ENCODE assay signal across 13 cellular contexts in the genomic region with DNA sequence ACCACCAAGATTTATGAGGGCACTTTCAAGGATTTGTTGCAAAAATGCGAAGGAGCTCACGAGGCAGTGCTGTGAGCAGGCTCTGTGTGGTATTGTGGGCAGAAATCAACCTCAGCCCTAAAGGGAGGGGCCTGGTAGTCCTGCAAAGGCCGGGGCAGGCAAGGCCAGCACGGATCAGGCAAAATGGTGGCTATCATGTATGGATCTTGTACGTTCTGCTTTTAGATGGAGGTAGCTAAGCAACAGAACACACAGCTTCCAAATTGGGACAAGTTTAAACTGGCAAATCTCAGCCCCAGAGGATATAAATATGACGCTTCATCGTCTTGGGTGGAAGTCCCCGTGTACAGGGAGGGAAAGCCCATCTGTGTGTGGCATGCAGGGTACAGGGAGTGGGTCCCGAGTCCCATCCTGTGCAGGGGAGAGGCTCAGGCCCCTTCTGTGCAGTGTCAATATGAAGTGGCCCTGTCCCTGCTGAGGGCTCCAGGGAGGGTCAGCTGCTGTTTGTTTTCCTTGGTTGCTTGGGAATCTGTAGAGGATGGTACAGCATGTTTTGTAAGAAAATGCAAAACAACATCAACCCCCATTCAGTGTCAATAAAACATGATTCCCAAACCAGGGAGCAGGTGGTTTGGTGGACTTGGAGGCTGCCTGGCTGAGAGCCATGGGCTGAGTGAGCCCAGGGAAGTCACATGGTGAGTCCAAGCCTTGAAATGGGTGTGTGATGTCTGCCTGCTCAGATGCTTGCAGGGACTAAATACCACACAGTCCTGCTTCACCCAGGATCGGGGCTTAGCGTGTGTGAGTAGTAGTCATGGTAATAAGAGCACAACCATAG.
A peak's percentile ranks its signal among the peaks of the same experiment; 100 is the strongest.
DNase-seq lines count a peak whose midpoint lies in the region; ATAC-seq and TF ChIP-seq lines count a peak whose summit lies in the region.
"Had no signal": no experiment of that assay in that cellular context is flagged by ENCODE, and none has a peak within 500 bp of the region (broad histone marks: within the 10 kb centered on the region; RNA-seq: fewer than 3 reads in every experiment).

No MANE protein-coding gene starts in this region.

- 87% methylated on average over 11 of the region's 11 CpGs for WGBS in thymus

- H3K27me3 ChIP-seq in thymus (ENCODE audit: control insufficient read depth, insufficient read depth) = no peaks in the 10 kb centered on the region
- H3K27me3 ChIP-seq: hepatocyte had no signal

- DNase-seq in NCI-H2081 (lab: John Stamatoyannopoulos, UW) = peak; percentile 22 to 26
- no peak for DNase-seq in NCI-H2081 treated with DMSO at 0.1 percent for 48 hours (lab: John Stamatoyannopoulos, UW)
- DNase-seq in inferior parietal cortex (ENCODE audit: extremely low spot score) = peak; percentile 66
- DNase-seq in stimulated activated naive CD8-positive, alpha-beta T cell treated with anti-CD3 and anti-CD28 coated beads, Interleukin-15, Interleukin-2, amounts not matched to agents 100 U/mL and 50 U/mL, for 24 hours = no peak
- no peak for DNase-seq in HuH-7 (ENCODE audit: low spot score)
- DNase-seq: activated B cell treated with CpG ODN at 0.5 μM for 24 hours; NCI-H82; retina; stimulated activated naive B cell treated with anti-CD40 and anti-IgM and Interleukin-4, amounts not matched to agents 10 μg/mL and 1 μg/mL and 100 μg/mL, for 72 hours had no signal

- no peak for TF ChIP-seq CTCF in VCaP (conservative IDR thresholded peaks at IDR 0.05)

- ATAC-seq in stimulated activated naive CD8-positive, alpha-beta T cell treated with anti-CD3 and anti-CD28 coated beads, Interleukin-15, Interleukin-2, amounts not matched to agents 100 U/mL and 50 U/mL, for 24 hours = no peak
- ATAC-seq in GM21526 (IDR thresholded peaks at IDR 0.05; ENCODE audit: low FRiP score, unreplicated experiment) = no peak
- ATAC-seq: stimulated activated naive B cell treated with anti-CD40 and anti-IgM and Interleukin-4, amounts not matched to agents 10 μg/mL and 1 μg/mL and 100 μg/mL, for 72 hours had no signal

- no peaks in the 10 kb centered on the region for H3K9me3 ChIP-seq in thymus (ENCODE audit: control insufficient read depth)

- no peak overlapping the region for H3K4me3 ChIP-seq in thymus (ENCODE audit: low read length)
- H3K4me3 ChIP-seq: hepatocyte had no signal

- H3K36me3 ChIP-seq in thymus (ENCODE audit: control insufficient read depth, insufficient read depth) = no peaks in the 10 kb centered on the region

- no peaks in the 10 kb centered on the region for H3K4me1 ChIP-seq in thymus (ENCODE audit: control insufficient read depth, insufficient read depth, low read length)

- H3K27ac ChIP-seq in VCaP (peak overlapping the region; percentile 30), thymus (ENCODE audit: low read depth) (peak overlapping the region; percentile 48)
- H3K27ac ChIP-seq: hepatocyte had no signal

Comparison
In these comparisons a context has a peak if more than half of its experiments do, and no peak if none do; other contexts are left out.
1. DNase-seq: peak in NCI-H2081 (2 of 2) and inferior parietal cortex (single experiment); none in NCI-H2081 treated with DMSO at 0.1 percent for 48 hours (single experiment), stimulated activated naive CD8-positive, alpha-beta T cell treated with anti-CD3 and anti-CD28 coated beads, Interleukin-15, Interleukin-2, amounts not matched to agents 100 U/mL and 50 U/mL, for 24 hours (single experiment) and HuH-7 (single experiment).